Comparison of ENCODE assay signal across 13 cellular contexts in genomic region chr9:87606921-87607521, GRCh38.
DNase-seq lines count a peak whose midpoint lies in the region; ATAC-seq, FAIRE-seq and TF ChIP-seq lines count a peak whose summit lies in the region.
"Had no signal": no experiment of that assay in that cellular context is flagged by ENCODE, and none has a peak within 500 bp of the region (broad histone marks: within the 10 kb centered on the region; RNA-seq: fewer than 3 reads in every experiment).

No MANE protein-coding gene starts in this region.

- peak; percentile 50 for DNase-seq in H54 (ENCODE audit: insufficient read length, low spot score)
- DNase-seq in adipocyte (ENCODE audit: low read depth): peak; percentile 87
- DNase-seq in stimulated activated naive B cell treated with anti-CD40 and anti-IgM and Interleukin-4, amounts not matched to agents 10 μg/mL and 1 μg/mL and 100 μg/mL, for 72 hours: no peak
- DNase-seq in T-helper 17 cell: no peak
- no peak for DNase-seq in kidney
- DNase-seq: activated CD8-positive, alpha-beta memory T cell treated with anti-CD3 and anti-CD28 coated beads, Interleukin-2, amount 10 ng/mL, durations not matched to agents 7 days and 5 days; central memory CD4-positive, alpha-beta T cell; NCI-H524 had no signal

- no peaks in the 10 kb centered on the region for H3K36me3 ChIP-seq in adipocyte (ENCODE audit: control insufficient read depth, insufficient read depth, low read length, severe bottlenecking)
- peaks cover 0 to 29% of the 10 kb centered on the region in 2 donors for H3K36me3 ChIP-seq in gastroesophageal sphincter
- H3K36me3 ChIP-seq in kidney (ENCODE audit: control insufficient read depth in 1 of 2, insufficient read depth in 2 of 2, low read length in 2 of 2): peaks cover 3 to 15% of the 10 kb centered on the region in 2 donors
- H3K36me3 ChIP-seq: prostate gland had no signal

- H3K27ac ChIP-seq in gastroesophageal sphincter: peak overlapping the region; percentile 52 to 78 (median 69)
- H3K27ac ChIP-seq in kidney (ENCODE audit: low read depth in 2 of 2, low read length in 2 of 2): no peak overlapping the region
- H3K27ac ChIP-seq: prostate gland had no signal

- H3K4me1 Mint-ChIP-seq in stimulated activated naive B cell treated with anti-CD40 and anti-IgM and Interleukin-4, amounts not matched to agents 10 μg/mL and 1 μg/mL and 100 μg/mL, for 72 hours: no peaks in the 10 kb centered on the region
- H3K4me1 Mint-ChIP-seq in T-helper 17 cell: peaks cover 3% of the 10 kb centered on the region
- H3K4me1 Mint-ChIP-seq: activated CD8-positive, alpha-beta memory T cell treated with anti-CD3 and anti-CD28 coated beads, Interleukin-2, amount 10 ng/mL, durations not matched to agents 7 days and 5 days had no signal

- TF ChIP-seq CTCF in gastroesophageal sphincter (IDR thresholded peaks at IDR 0.05) (no peak), kidney (IDR thresholded peaks at IDR 0.05; ENCODE audit: borderline replicate concordance, extremely low read depth, insufficient read depth) (no peak)

- intact Hi-C loops in kidney (cut with DNase I): no loop called here

- no peak overlapping the region for H3K4me3 ChIP-seq in adipocyte (ENCODE audit: low read length)
- no peak overlapping the region for H3K4me3 ChIP-seq in gastroesophageal sphincter
- H3K4me3 ChIP-seq in kidney (ENCODE audit: low read length in 2 of 2): no peak overlapping the region
- H3K4me3 ChIP-seq: prostate gland had no signal

- peak overlapping the region; percentile 56 for H3K27ac Mint-ChIP-seq in stimulated activated naive B cell treated with anti-CD40 and anti-IgM and Interleukin-4, amounts not matched to agents 10 μg/mL and 1 μg/mL and 100 μg/mL, for 72 hours
- no peak overlapping the region for H3K27ac Mint-ChIP-seq in T-helper 17 cell
- H3K27ac Mint-ChIP-seq: activated CD8-positive, alpha-beta memory T cell treated with anti-CD3 and anti-CD28 coated beads, Interleukin-2, amount 10 ng/mL, durations not matched to agents 7 days and 5 days; T-helper 1 cell treated with Interleukin-12 subunit alpha and Interleukin-12 subunit beta and Interleukin-4 antibody, amounts not matched to agents 30 μg/mL and 1 μg/mL, for 36 hours had no signal

- 44 to 52% methylated on average over 2 to 3 of the region's 3 CpGs for WGBS in gastroesophageal sphincter (ENCODE audit: low coverage in 1 of 2), 2 donors

- H3K36me3 Mint-ChIP-seq in stimulated activated naive B cell treated with anti-CD40 and anti-IgM and Interleukin-4, amounts not matched to agents 10 μg/mL and 1 μg/mL and 100 μg/mL, for 72 hours: no peaks in the 10 kb centered on the region
- peaks cover 6% of the 10 kb centered on the region for H3K36me3 Mint-ChIP-seq in T-helper 17 cell (ENCODE audit: low read depth)
- H3K36me3 Mint-ChIP-seq: activated CD8-positive, alpha-beta memory T cell treated with anti-CD3 and anti-CD28 coated beads, Interleukin-2, amount 10 ng/mL, durations not matched to agents 7 days and 5 days had no signal

- H3K4me3 Mint-ChIP-seq in stimulated activated naive B cell treated with anti-CD40 and anti-IgM and Interleukin-4, amounts not matched to agents 10 μg/mL and 1 μg/mL and 100 μg/mL, for 72 hours: no peak overlapping the region
- no peak overlapping the region for H3K4me3 Mint-ChIP-seq in T-helper 17 cell
- H3K4me3 Mint-ChIP-seq: activated CD8-positive, alpha-beta memory T cell treated with anti-CD3 and anti-CD28 coated beads, Interleukin-2, amount 10 ng/mL, durations not matched to agents 7 days and 5 days; T-helper 1 cell treated with Interleukin-12 subunit alpha and Interleukin-12 subunit beta and Interleukin-4 antibody, amounts not matched to agents 30 μg/mL and 1 μg/mL, for 36 hours had no signal

- H3K9me3 ChIP-seq in adipocyte (ENCODE audit: control insufficient read depth, low read length) (no peaks in the 10 kb centered on the region), gastroesophageal sphincter (no peaks in the 10 kb centered on the region), T-helper 17 cell (ENCODE audit: control insufficient read depth, low read length, poor library complexity, severe bottlenecking) (no peaks in the 10 kb centered on the region), kidney (ENCODE audit: control insufficient read depth in 1 of 2, low read length in 2 of 2) (no peaks in the 10 kb centered on the region)
- H3K9me3 ChIP-seq: prostate gland had no signal

- H3K9ac ChIP-seq in adipocyte (ENCODE audit: low read length) (peak overlapping the region; percentile 28), kidney (ENCODE audit: low read length in 2 of 2) (no peak overlapping the region)

- peaks cover 11% of the 10 kb centered on the region for H3K4me1 ChIP-seq in adipocyte (ENCODE audit: control insufficient read depth, insufficient read depth, low read length)
- H3K4me1 ChIP-seq in gastroesophageal sphincter: peaks cover 6 to 90% (median 7%) of the 10 kb centered on the region in 3 donors
- H3K4me1 ChIP-seq in kidney (ENCODE audit: control insufficient read depth in 1 of 2, insufficient read depth in 1 of 2, low read depth in 1 of 2, low read length in 2 of 2): peaks cover 0 to 2% of the 10 kb centered on the region in 2 donors
- H3K4me1 ChIP-seq: prostate gland had no signal

- H3K9me3 Mint-ChIP-seq in stimulated activated naive B cell treated with anti-CD40 and anti-IgM and Interleukin-4, amounts not matched to agents 10 μg/mL and 1 μg/mL and 100 μg/mL, for 72 hours: peaks cover 6 to 7% of the 10 kb centered on the region in 2 donors

- H3K27me3 ChIP-seq in adipocyte (replicated peaks; ENCODE audit: control insufficient read depth, insufficient read depth, low read length) (no peaks in the 10 kb centered on the region), gastroesophageal sphincter (no peaks in the 10 kb centered on the region)

- peak; percentile 21 for ATAC-seq in gastroesophageal sphincter
- no peak for ATAC-seq in stimulated activated naive B cell treated with anti-CD40 and anti-IgM and Interleukin-4, amounts not matched to agents 10 μg/mL and 1 μg/mL and 100 μg/mL, for 72 hours (replicated peaks)
- no peak for ATAC-seq in GM21529 (IDR thresholded peaks at IDR 0.05; ENCODE audit: unreplicated experiment)
- ATAC-seq in T-helper 17 cell: no peak
- ATAC-seq in HG03280 (IDR thresholded peaks at IDR 0.05; ENCODE audit: unreplicated experiment): no peak
- ATAC-seq: activated CD8-positive, alpha-beta memory T cell treated with anti-CD3 and anti-CD28 coated beads, Interleukin-2, amount 10 ng/mL, durations not matched to agents 7 days and 5 days had no signal

- peaks cover 14 to 19% of the 10 kb centered on the region in 2 donors for H3K27me3 Mint-ChIP-seq in stimulated activated naive B cell treated with anti-CD40 and anti-IgM and Interleukin-4, amounts not matched to agents 10 μg/mL and 1 μg/mL and 100 μg/mL, for 72 hours
- H3K27me3 Mint-ChIP-seq in T-helper 17 cell: peaks cover 68% of the 10 kb centered on the region

- TF ChIP-seq EP300 in gastroesophageal sphincter (IDR thresholded peaks at IDR 0.05): no peak

- TF ChIP-seq POLR2A in H54 (IDR thresholded peaks at IDR 0.05; ENCODE audit: low read depth, low read length) (no peak), gastroesophageal sphincter (IDR thresholded peaks at IDR 0.05) (no peak)

- FAIRE-seq in H54 (lab: Jason Lieb, UNC): peak; percentile 48
- FAIRE-seq in kidney (lab: Jason Lieb, UNC): no peak

Comparison
In these comparisons a context has a peak if more than half of its experiments do, and no peak if none do; other contexts are left out.
1. DNase-seq: peak in H54 (single experiment) and adipocyte (single experiment); none in stimulated activated naive B cell treated with anti-CD40 and anti-IgM and Interleukin-4, amounts not matched to agents 10 μg/mL and 1 μg/mL and 100 μg/mL, for 72 hours (single experiment), T-helper 17 cell (0 of 3) and kidney (single experiment).
2. H3K27ac ChIP-seq: peak in gastroesophageal sphincter (4 of 4); none in kidney (0 of 2).